In the genomic region with DNA sequence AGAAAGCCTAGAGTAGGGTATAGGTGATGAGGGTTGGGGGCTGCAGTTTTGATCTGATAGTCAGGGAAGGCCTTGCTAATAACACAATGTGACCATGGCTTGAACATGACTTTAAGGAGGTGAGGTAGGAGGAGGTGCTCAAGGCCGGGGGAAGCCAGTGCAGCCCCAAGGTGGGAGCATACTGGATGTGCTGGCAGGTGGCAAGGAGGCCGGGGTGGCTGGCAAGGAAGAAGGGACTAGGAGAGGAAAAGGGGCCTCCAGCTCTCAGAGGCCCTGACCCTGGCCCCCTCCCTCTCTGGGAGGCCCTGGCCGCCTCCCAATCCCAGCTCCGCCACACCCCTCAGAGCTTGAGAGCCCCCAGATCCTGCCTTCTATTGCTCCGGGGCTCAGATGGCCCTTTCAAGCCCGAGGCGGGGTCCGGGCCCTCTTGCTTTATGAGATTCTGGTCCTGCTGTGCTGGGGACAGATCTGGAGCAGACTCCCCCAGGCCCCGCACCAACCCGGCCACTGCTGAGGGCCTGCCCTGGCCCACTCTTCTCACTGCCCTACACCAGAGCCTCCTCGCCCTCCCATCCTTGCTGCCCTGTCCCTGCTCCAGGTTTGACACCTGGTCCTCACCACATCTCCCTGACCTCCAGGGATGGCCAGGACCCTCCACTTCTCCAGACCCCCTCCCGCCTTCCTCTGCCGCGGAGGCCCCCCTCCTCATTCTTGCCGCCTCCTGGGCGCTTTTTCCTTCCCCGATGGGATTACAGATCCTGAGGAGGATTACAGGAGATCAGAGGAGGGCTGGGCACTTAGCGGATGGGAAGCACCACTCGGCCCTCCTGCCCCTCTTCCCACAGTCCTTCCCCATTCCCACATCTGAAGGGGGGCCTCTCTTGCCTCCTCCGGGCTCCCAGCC, we compare ENCODE assay signal across 8 cellular contexts. TPM values are rescaled to one million over a fixed set of nuclear protein-coding genes. Genes with fewer than 3 reads are reported as not detected.
DNase-seq lines count a peak whose midpoint lies in the region; ATAC-seq, FAIRE-seq and TF ChIP-seq lines count a peak whose summit lies in the region.

No MANE protein-coding gene starts in this region.

- FAIRE-seq in keratinocyte (lab: Jason Lieb, UNC): no peak

- H3K9me3 Mint-ChIP-seq in activated T-cell treated with anti-CD3 and anti-CD28 coated beads, Interleukin-2, amount 50 U/mL, for 24 hours: no peaks in the 10 kb centered on the region
- H3K9me3 Mint-ChIP-seq in activated T-helper 2 cell treated with anti-CD3 and anti-CD28 coated beads, Interferon-gamma antibody, Interleukin-2, Interleukin-4, amounts not matched to agents 10 μg/mL and 5 μg/mL and 100 μg/mL, durations not matched to agents 14 hours and 24 hours and 36 hours: no peaks in the 10 kb centered on the region

- H3K9me3 ChIP-seq in keratinocyte (ENCODE audit: control insufficient read depth, low read depth, low read length) (no peaks in the 10 kb centered on the region), thoracic aorta (no peaks in the 10 kb centered on the region)

- H3K27ac Mint-ChIP-seq in activated T-cell treated with anti-CD3 and anti-CD28 coated beads, Interleukin-2, amount 50 U/mL, for 24 hours: peak overlapping the region; percentile 85
- H3K27ac Mint-ChIP-seq in activated T-helper 2 cell treated with anti-CD3 and anti-CD28 coated beads, Interferon-gamma antibody, Interleukin-2, Interleukin-4, amounts not matched to agents 10 μg/mL and 5 μg/mL and 100 μg/mL, durations not matched to agents 14 hours and 24 hours and 36 hours: no peak overlapping the region

- ATAC-seq in thoracic aorta (ENCODE audit: insufficient number of reproducible peaks, low FRiP score, low read depth): no peak
- ATAC-seq in HG02588 (IDR thresholded peaks at IDR 0.05; ENCODE audit: unreplicated experiment): no peak

- H3K4me1 Mint-ChIP-seq in activated T-cell treated with anti-CD3 and anti-CD28 coated beads, Interleukin-2, amount 50 U/mL, for 24 hours (ENCODE audit: low read depth): peaks cover 52% of the 10 kb centered on the region
- H3K4me1 Mint-ChIP-seq in activated T-helper 2 cell treated with anti-CD3 and anti-CD28 coated beads, Interferon-gamma antibody, Interleukin-2, Interleukin-4, amounts not matched to agents 10 μg/mL and 5 μg/mL and 100 μg/mL, durations not matched to agents 14 hours and 24 hours and 36 hours (ENCODE audit: low read depth): peaks cover 28% of the 10 kb centered on the region

- no peaks in the 10 kb centered on the region for H4K20me1 ChIP-seq in keratinocyte (ENCODE audit: control insufficient read depth, extremely low read depth, insufficient read depth, low read length)

- no peaks in the 10 kb centered on the region for H3K27me3 Mint-ChIP-seq in activated T-cell treated with anti-CD3 and anti-CD28 coated beads, Interleukin-2, amount 50 U/mL, for 24 hours
- H3K27me3 Mint-ChIP-seq in activated T-helper 2 cell treated with anti-CD3 and anti-CD28 coated beads, Interferon-gamma antibody, Interleukin-2, Interleukin-4, amounts not matched to agents 10 μg/mL and 5 μg/mL and 100 μg/mL, durations not matched to agents 14 hours and 24 hours and 36 hours (ENCODE audit: low read depth): no peaks in the 10 kb centered on the region

- no peaks in the 10 kb centered on the region for H3K9me1 ChIP-seq in keratinocyte (ENCODE audit: control insufficient read depth, extremely low read depth, insufficient read depth, low read length)

- H3K27me3 ChIP-seq in keratinocyte (ENCODE audit: control insufficient read depth, extremely low read depth, insufficient read depth, low read length): no peaks in the 10 kb centered on the region
- no peaks in the 10 kb centered on the region for H3K27me3 ChIP-seq in thoracic aorta (replicated peaks; ENCODE audit: insufficient read depth)

- intact Hi-C loops in activated T-helper 2 cell treated with anti-CD3 and anti-CD28 coated beads, Interferon-gamma antibody, Interleukin-2, Interleukin-4, amounts not matched to agents 10 μg/mL and 5 μg/mL and 100 μg/mL, durations not matched to agents 14 hours and 24 hours and 36 hours (cut with micrococcal nuclease): no loop called here

- H3K4me3 Mint-ChIP-seq in activated T-cell treated with anti-CD3 and anti-CD28 coated beads, Interleukin-2, amount 50 U/mL, for 24 hours: peak overlapping the region; percentile 79
- peak overlapping the region; percentile 71 for H3K4me3 Mint-ChIP-seq in activated T-helper 2 cell treated with anti-CD3 and anti-CD28 coated beads, Interferon-gamma antibody, Interleukin-2, Interleukin-4, amounts not matched to agents 10 μg/mL and 5 μg/mL and 100 μg/mL, durations not matched to agents 14 hours and 24 hours and 36 hours (ENCODE audit: low read depth)

- peaks cover 15% of the 10 kb centered on the region for H3K79me2 ChIP-seq in keratinocyte (ENCODE audit: control insufficient read depth, insufficient read depth, low read length)

- TF ChIP-seq CTCF in keratinocyte (optimal IDR thresholded peaks at IDR 0.05 in 1 of 3, IDR thresholded peaks at IDR 0.05 in 1 of 3, conservative IDR thresholded peaks at IDR 0.05 in 1 of 3; ENCODE audit: extremely low read depth in 1 of 3, insufficient read depth in 2 of 3, low read length in 3 of 3) (no peak), thoracic aorta (IDR thresholded peaks at IDR 0.05) (no peak)

- no peak overlapping the region for H3K9ac ChIP-seq in keratinocyte (ENCODE audit: control insufficient read depth, extremely low read depth, insufficient read depth, low read length)

- no peak for DNase-seq in activated T-cell treated with anti-CD3 and anti-CD28 coated beads, Interleukin-2, amount 50 U/mL, for 24 hours
- DNase-seq in activated T-cell treated with anti-CD3 and anti-CD28 coated beads for 4 hours (no peak), keratinocyte (ENCODE audit: low read depth, low spot score) (no peak), thoracic aorta (ENCODE audit: low spot score) (no peak), NCI-H748 treated with DMSO at 0.1 percent for 48 hours (lab: John Stamatoyannopoulos, UW) (no peak)
- DNase-seq in activated T-helper 2 cell treated with anti-CD3 and anti-CD28 coated beads, Interferon-gamma antibody, Interleukin-2, Interleukin-4, amounts not matched to agents 10 μg/mL and 5 μg/mL and 100 μg/mL, durations not matched to agents 14 hours and 24 hours and 36 hours (ENCODE audit: low spot score): no peak
- no peak for DNase-seq in effector CD8-positive, alpha-beta T cell (lab: John Stamatoyannopoulos, UW)

- dilution Hi-C loops in keratinocyte (cut with MboI; ENCODE audit: extremely low pct_ligation_motif_present, low sequenced_read_pairs): no loop called here

- H3K36me3 Mint-ChIP-seq in activated T-cell treated with anti-CD3 and anti-CD28 coated beads, Interleukin-2, amount 50 U/mL, for 24 hours (ENCODE audit: low read depth): peaks cover 69% of the 10 kb centered on the region
- peaks cover 64% of the 10 kb centered on the region for H3K36me3 Mint-ChIP-seq in activated T-helper 2 cell treated with anti-CD3 and anti-CD28 coated beads, Interferon-gamma antibody, Interleukin-2, Interleukin-4, amounts not matched to agents 10 μg/mL and 5 μg/mL and 100 μg/mL, durations not matched to agents 14 hours and 24 hours and 36 hours (ENCODE audit: low read depth)

- H3K36me3 ChIP-seq in keratinocyte (ENCODE audit: control insufficient read depth in 2 of 2, extremely low read depth in 1 of 2, insufficient read depth in 2 of 2, low read length in 2 of 2) (peaks cover 9 to 14% of the 10 kb centered on the region in 2 experiments), thoracic aorta (no peaks in the 10 kb centered on the region)

- H3K4me3 ChIP-seq in keratinocyte (ENCODE audit: control insufficient read depth in 2 of 3, extremely low read depth in 1 of 3, insufficient read depth in 2 of 3, low read depth in 1 of 3, low read length in 3 of 3) (peak overlapping the region; percentile 82 to 92 (median 89)), thoracic aorta (peak overlapping the region; percentile 75)

- H2AFZ ChIP-seq in keratinocyte (ENCODE audit: control insufficient read depth, low read length): no peak overlapping the region

- H3K27ac ChIP-seq in keratinocyte (ENCODE audit: control insufficient read depth, insufficient read depth, low read length): no peak overlapping the region
- H3K27ac ChIP-seq in thoracic aorta: no peak overlapping the region

- H3K4me2 ChIP-seq in keratinocyte (ENCODE audit: control insufficient read depth, extremely low read depth, insufficient read depth, low read depth, low read length): peak overlapping the region; percentile 87

- H3K4me1 ChIP-seq in keratinocyte (ENCODE audit: control insufficient read depth, extremely low read depth, insufficient read depth, low read length): peaks cover 21% of the 10 kb centered on the region
- H3K4me1 ChIP-seq in thoracic aorta (ENCODE audit: control insufficient read depth in 1 of 2, low read depth in 2 of 2): peaks cover 21 to 44% of the 10 kb centered on the region in 2 donors

RNA-seq across cellular contexts. Expression of a gene that starts 1.8 kb away (rescaled TPM):
- 118 and 120 TPM in 2 replicates for total RNA-seq in activated T-helper 2 cell treated with anti-CD3 and anti-CD28 coated beads, Interferon-gamma antibody, Interleukin-2, Interleukin-4, amounts not matched to agents 10 μg/mL and 5 μg/mL and 100 μg/mL, durations not matched to agents 14 hours and 24 hours and 36 hours
- 10.6 to 25.2 TPM (median 15.9 TPM) in 3 replicates for polyA plus RNA-seq in keratinocyte
- 9.5 TPM for polyA plus RNA-seq in keratinocyte (2011; ENCODE audit: low read depth)
- polyA plus RNA-seq in keratinocyte (2011; cell fraction: cytosol; rRNA removed): 11.1 and 22.5 TPM in 2 replicates
- polyA plus RNA-seq in keratinocyte (2011; cell fraction: nucleus; rRNA removed): 26.6 and 41.9 TPM in 2 replicates
- 11.2 and 21.3 TPM in 2 replicates for polyA plus RNA-seq in keratinocyte (2012; ENCODE audit: low replicate concordance)
- 12.1 to 26.8 TPM (median 19.4 TPM) in 3 replicates for polyA minus RNA-seq in keratinocyte
- polyA minus RNA-seq in keratinocyte (2011; cell fraction: cytosol; rRNA and poly(A)+ RNA removed): 71.4 TPM
- polyA minus RNA-seq in keratinocyte (2011; cell fraction: nucleus; rRNA and poly(A)+ RNA removed): 20.2 and 22.1 TPM in 2 replicates
- 10 to 100 TPM; 27.1 to 32.5 TPM for total RNA-seq in thoracic aorta

RNA-seq across cellular contexts. Expression of a gene that starts 4.6 kb away (rescaled TPM):
- total RNA-seq in activated T-helper 2 cell treated with anti-CD3 and anti-CD28 coated beads, Interferon-gamma antibody, Interleukin-2, Interleukin-4, amounts not matched to agents 10 μg/mL and 5 μg/mL and 100 μg/mL, durations not matched to agents 14 hours and 24 hours and 36 hours: 117 and 119 TPM in 2 replicates
- polyA plus RNA-seq in keratinocyte: 8.0 to 31.1 TPM (median 9.7 TPM) in 3 replicates
- 5.4 TPM for polyA plus RNA-seq in keratinocyte (2011; ENCODE audit: low read depth)
- polyA plus RNA-seq in keratinocyte (2011; cell fraction: cytosol; rRNA removed): 18.2 and 28.7 TPM in 2 replicates
- polyA plus RNA-seq in keratinocyte (2011; cell fraction: nucleus; rRNA removed): 10.4 and 11.5 TPM in 2 replicates
- 26.2 and 36.1 TPM in 2 replicates for polyA plus RNA-seq in keratinocyte (2012; ENCODE audit: low replicate concordance)
- polyA minus RNA-seq in keratinocyte: 14.8 to 64.4 TPM (median 15.1 TPM) in 3 replicates
- 38.2 TPM for polyA minus RNA-seq in keratinocyte (2011; cell fraction: cytosol; rRNA and poly(A)+ RNA removed)
- polyA minus RNA-seq in keratinocyte (2011; cell fraction: nucleus; rRNA and poly(A)+ RNA removed): 5.9 and 7.5 TPM in 2 replicates
- total RNA-seq in thoracic aorta: 10 to 100 TPM; 53.3 to 73.4 TPM

RNA-seq across cellular contexts. Expression of a gene that starts 19.9 kb away (rescaled TPM):
- not detected in 2 replicates for total RNA-seq in activated T-helper 2 cell treated with anti-CD3 and anti-CD28 coated beads, Interferon-gamma antibody, Interleukin-2, Interleukin-4, amounts not matched to agents 10 μg/mL and 5 μg/mL and 100 μg/mL, durations not matched to agents 14 hours and 24 hours and 36 hours
- polyA plus RNA-seq in keratinocyte: not detected in 3 replicates
- not detected for polyA plus RNA-seq in keratinocyte (2011; ENCODE audit: low read depth)
- polyA plus RNA-seq in keratinocyte (2011; cell fraction: cytosol; rRNA removed): not detected in 2 replicates
- not detected in 2 replicates for polyA plus RNA-seq in keratinocyte (2011; cell fraction: nucleus; rRNA removed)
- not detected in 2 replicates for polyA plus RNA-seq in keratinocyte (2012; ENCODE audit: low replicate concordance)
- polyA minus RNA-seq in keratinocyte: not detected in 3 replicates
- polyA minus RNA-seq in keratinocyte (2011; cell fraction: cytosol; rRNA and poly(A)+ RNA removed): not detected
- not detected in 2 replicates for polyA minus RNA-seq in keratinocyte (2011; cell fraction: nucleus; rRNA and poly(A)+ RNA removed)
- not detected for total RNA-seq in thoracic aorta

RNA-seq across cellular contexts. Expression of a gene that starts 20.5 kb away (rescaled TPM):
- total RNA-seq in activated T-helper 2 cell treated with anti-CD3 and anti-CD28 coated beads, Interferon-gamma antibody, Interleukin-2, Interleukin-4, amounts not matched to agents 10 μg/mL and 5 μg/mL and 100 μg/mL, durations not matched to agents 14 hours and 24 hours and 36 hours: 190 and 191 TPM in 2 replicates
- polyA plus RNA-seq in keratinocyte: 32.5 to 42.9 TPM (median 35.3 TPM) in 3 replicates
- 35.4 TPM for polyA plus RNA-seq in keratinocyte (2011; ENCODE audit: low read depth)
- polyA plus RNA-seq in keratinocyte (2011; cell fraction: cytosol; rRNA removed): 25.8 and 44.9 TPM in 2 replicates
- 26.3 and 35.1 TPM in 2 replicates for polyA plus RNA-seq in keratinocyte (2011; cell fraction: nucleus; rRNA removed)
- polyA plus RNA-seq in keratinocyte (2012; ENCODE audit: low replicate concordance): 34.4 and 36.4 TPM in 2 replicates
- polyA minus RNA-seq in keratinocyte: 19.2 to 23.7 TPM (median 22.6 TPM) in 3 replicates
- 26.3 TPM for polyA minus RNA-seq in keratinocyte (2011; cell fraction: cytosol; rRNA and poly(A)+ RNA removed)
- 10.3 and 11.4 TPM in 2 replicates for polyA minus RNA-seq in keratinocyte (2011; cell fraction: nucleus; rRNA and poly(A)+ RNA removed)
- 10 to 100 TPM; 64.8 to 76.9 TPM for total RNA-seq in thoracic aorta

RNA-seq across cellular contexts. Expression of a gene that starts 34.3 kb away (rescaled TPM):
- total RNA-seq in activated T-helper 2 cell treated with anti-CD3 and anti-CD28 coated beads, Interferon-gamma antibody, Interleukin-2, Interleukin-4, amounts not matched to agents 10 μg/mL and 5 μg/mL and 100 μg/mL, durations not matched to agents 14 hours and 24 hours and 36 hours: 58.5 and 62.0 TPM in 2 replicates
- 24.7 to 71.1 TPM (median 40.4 TPM) in 3 replicates for polyA plus RNA-seq in keratinocyte
- polyA plus RNA-seq in keratinocyte (2011; ENCODE audit: low read depth): 10.7 TPM
- polyA plus RNA-seq in keratinocyte (2011; cell fraction: cytosol; rRNA removed): 27.0 and 78.9 TPM in 2 replicates
- 37.4 and 52.6 TPM in 2 replicates for polyA plus RNA-seq in keratinocyte (2011; cell fraction: nucleus; rRNA removed)
- 42.7 and 77.6 TPM in 2 replicates for polyA plus RNA-seq in keratinocyte (2012; ENCODE audit: low replicate concordance)
- 7.9 to 18.5 TPM (median 12.6 TPM) in 3 replicates for polyA minus RNA-seq in keratinocyte
- polyA minus RNA-seq in keratinocyte (2011; cell fraction: cytosol; rRNA and poly(A)+ RNA removed): 43.0 TPM
- 6.6 and 11.0 TPM in 2 replicates for polyA minus RNA-seq in keratinocyte (2011; cell fraction: nucleus; rRNA and poly(A)+ RNA removed)
- total RNA-seq in thoracic aorta: 10 to 100 TPM; 66.7 to 67.7 TPM
